1 cellular context compared by ENCODE assay signal in the genomic region with DNA sequence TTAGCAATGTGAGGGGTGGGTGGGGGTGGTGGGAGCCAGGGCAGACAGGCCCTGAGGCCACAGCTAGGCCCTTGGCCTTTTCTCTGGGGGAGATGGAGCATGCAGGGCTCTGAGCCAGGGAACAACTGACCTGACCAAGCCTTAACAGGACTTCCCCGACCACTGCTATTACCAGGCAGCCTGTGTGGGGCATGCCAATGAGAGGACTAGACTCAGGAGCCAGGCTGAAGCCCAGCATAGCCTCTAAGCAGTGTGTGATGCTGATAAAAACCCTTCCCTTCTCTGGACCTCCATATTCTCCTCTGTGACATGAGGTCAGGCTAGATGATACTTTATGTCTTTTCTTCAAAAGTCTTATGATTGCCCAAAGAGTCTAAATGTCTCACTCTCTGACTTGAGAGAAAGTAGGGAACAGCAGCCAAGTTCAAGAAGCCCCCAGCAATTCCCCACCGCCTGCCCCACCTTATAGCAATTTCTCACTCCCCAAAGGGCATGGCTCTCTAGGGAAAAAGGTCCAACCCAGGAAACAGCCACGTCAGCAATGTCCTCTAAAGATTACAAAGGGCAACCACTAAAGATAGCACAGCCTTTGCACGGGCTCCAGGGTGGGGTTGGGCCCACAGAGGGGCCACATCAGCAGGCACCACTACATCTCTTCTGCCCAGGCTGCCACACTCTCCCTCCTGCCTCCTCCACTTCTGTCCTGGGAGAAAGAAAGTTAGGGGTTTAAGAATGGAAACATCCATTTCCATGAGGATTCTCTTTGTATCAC.
TF ChIP-seq lines count a peak whose summit lies in the region.

No MANE protein-coding gene starts in this region.

TF ChIP-seq in K562, 482 proteins besides CTCF, POLR2A, EP300 and RAD21 (continued from another document):
- TF ChIP-seq, protein P1, sequence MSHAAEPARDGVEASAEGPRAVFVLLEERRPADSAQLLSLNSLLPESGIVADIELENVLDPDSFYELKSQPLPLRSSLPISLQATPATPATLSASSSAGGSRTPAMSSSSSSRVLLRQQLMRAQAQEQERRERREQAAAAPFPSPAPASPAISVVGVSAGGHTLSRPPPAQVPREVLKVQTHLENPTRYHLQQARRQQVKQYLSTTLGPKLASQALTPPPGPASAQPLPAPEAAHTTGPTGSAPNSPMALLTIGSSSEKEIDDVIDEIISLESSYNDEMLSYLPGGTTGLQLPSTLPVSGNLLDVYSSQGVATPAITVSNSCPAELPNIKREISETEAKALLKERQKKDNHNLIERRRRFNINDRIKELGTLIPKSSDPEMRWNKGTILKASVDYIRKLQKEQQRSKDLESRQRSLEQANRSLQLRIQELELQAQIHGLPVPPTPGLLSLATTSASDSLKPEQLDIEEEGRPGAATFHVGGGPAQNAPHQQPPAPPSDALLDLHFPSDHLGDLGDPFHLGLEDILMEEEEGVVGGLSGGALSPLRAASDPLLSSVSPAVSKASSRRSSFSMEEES (CRISPR knock-in tag; IDR thresholded peaks at IDR 0.05) = no peak
- TF ChIP-seq EP400 (IDR thresholded peaks at IDR 0.05) = no peak
- TF ChIP-seq POLR2G (IDR thresholded peaks at IDR 0.05; ENCODE audit: low read depth, low read length) = no peak
- no peak for TF ChIP-seq STAT5A (IDR thresholded peaks at IDR 0.05; ENCODE audit: borderline replicate concordance, low read length)
- no peak for TF ChIP-seq PHF8 (IDR thresholded peaks at IDR 0.05; ENCODE audit: borderline replicate concordance, low read length)
- no peak for TF ChIP-seq CBX8 (IDR thresholded peaks at IDR 0.05; ENCODE audit: borderline replicate concordance, extremely low read depth, low read depth, low read length, poor library complexity, severe bottlenecking)
- no peak for TF ChIP-seq HNRNPL (IDR thresholded peaks at IDR 0.05; ENCODE audit: low read depth, low read length)
- TF ChIP-seq, protein P2, sequence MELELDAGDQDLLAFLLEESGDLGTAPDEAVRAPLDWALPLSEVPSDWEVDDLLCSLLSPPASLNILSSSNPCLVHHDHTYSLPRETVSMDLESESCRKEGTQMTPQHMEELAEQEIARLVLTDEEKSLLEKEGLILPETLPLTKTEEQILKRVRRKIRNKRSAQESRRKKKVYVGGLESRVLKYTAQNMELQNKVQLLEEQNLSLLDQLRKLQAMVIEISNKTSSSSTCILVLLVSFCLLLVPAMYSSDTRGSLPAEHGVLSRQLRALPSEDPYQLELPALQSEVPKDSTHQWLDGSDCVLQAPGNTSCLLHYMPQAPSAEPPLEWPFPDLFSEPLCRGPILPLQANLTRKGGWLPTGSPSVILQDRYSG (tag; conservative IDR thresholded peaks at IDR 0.05; ENCODE audit: low read depth) = no peak
- no peak for TF ChIP-seq CSDE1 (IDR thresholded peaks at IDR 0.05)
- TF ChIP-seq SIN3B (IDR thresholded peaks at IDR 0.05; ENCODE audit: low read depth) = no peak
- TF ChIP-seq KDM5B (IDR thresholded peaks at IDR 0.05; ENCODE audit: insufficient replicate concordance, low read depth, low read length) = no peak
- TF ChIP-seq HEY1 (CRISPR knock-in tag; IDR thresholded peaks at IDR 0.05; ENCODE audit: borderline replicate concordance) = no peak
- TF ChIP-seq ZNF316 (IDR thresholded peaks at IDR 0.05) = peak; percentile 84
- no peak for TF ChIP-seq PRMT5 (CRISPR knock-in tag; IDR thresholded peaks at IDR 0.05)
- TF ChIP-seq ZNF217 (CRISPR knock-in tag; IDR thresholded peaks at IDR 0.05) = no peak
- no peak for TF ChIP-seq POLR2B (IDR thresholded peaks at IDR 0.05; ENCODE audit: low read depth, partially characterized antibody)
- no peak for TF ChIP-seq POLR2AphosphoS5 (IDR thresholded peaks at IDR 0.05; ENCODE audit: control insufficient read depth, insufficient read depth, low read depth, low read length)
- peak; percentile 61 for TF ChIP-seq MAFF (IDR thresholded peaks at IDR 0.05; ENCODE audit: low read length)
- TF ChIP-seq DNMT1 (IDR thresholded peaks at IDR 0.05) = no peak
- TF ChIP-seq NCOR1 (IDR thresholded peaks at IDR 0.05) = no peak
- TF ChIP-seq ZBTB1 (CRISPR knock-in tag; IDR thresholded peaks at IDR 0.05; ENCODE audit: borderline replicate concordance, low read depth) = no peak
- no peak for TF ChIP-seq MYBL2 (IDR thresholded peaks at IDR 0.05; ENCODE audit: low read depth)
- TF ChIP-seq MYBL2 (CRISPR knock-in tag; IDR thresholded peaks at IDR 0.05; ENCODE audit: borderline replicate concordance) = no peak
- no peak for TF ChIP-seq E2F8 (IDR thresholded peaks at IDR 0.05; ENCODE audit: low read depth, partially characterized antibody)
- TF ChIP-seq, protein P3, sequence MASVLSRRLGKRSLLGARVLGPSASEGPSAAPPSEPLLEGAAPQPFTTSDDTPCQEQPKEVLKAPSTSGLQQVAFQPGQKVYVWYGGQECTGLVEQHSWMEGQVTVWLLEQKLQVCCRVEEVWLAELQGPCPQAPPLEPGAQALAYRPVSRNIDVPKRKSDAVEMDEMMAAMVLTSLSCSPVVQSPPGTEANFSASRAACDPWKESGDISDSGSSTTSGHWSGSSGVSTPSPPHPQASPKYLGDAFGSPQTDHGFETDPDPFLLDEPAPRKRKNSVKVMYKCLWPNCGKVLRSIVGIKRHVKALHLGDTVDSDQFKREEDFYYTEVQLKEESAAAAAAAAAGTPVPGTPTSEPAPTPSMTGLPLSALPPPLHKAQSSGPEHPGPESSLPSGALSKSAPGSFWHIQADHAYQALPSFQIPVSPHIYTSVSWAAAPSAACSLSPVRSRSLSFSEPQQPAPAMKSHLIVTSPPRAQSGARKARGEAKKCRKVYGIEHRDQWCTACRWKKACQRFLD (CRISPR knock-in tag; IDR thresholded peaks at IDR 0.05) = no peak
- TF ChIP-seq, protein P4, sequence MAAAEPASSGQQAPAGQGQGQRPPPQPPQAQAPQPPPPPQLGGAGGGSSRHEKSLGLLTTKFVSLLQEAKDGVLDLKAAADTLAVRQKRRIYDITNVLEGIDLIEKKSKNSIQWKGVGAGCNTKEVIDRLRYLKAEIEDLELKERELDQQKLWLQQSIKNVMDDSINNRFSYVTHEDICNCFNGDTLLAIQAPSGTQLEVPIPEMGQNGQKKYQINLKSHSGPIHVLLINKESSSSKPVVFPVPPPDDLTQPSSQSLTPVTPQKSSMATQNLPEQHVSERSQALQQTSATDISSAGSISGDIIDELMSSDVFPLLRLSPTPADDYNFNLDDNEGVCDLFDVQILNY (CRISPR knock-in tag; IDR thresholded peaks at IDR 0.05) = no peak
- no peak for TF ChIP-seq TARDBP (IDR thresholded peaks at IDR 0.05)
- no peak for TF ChIP-seq HOXB6 (CRISPR knock-in tag; IDR thresholded peaks at IDR 0.05; ENCODE audit: borderline replicate concordance)
- TF ChIP-seq BDP1 (IDR thresholded peaks at IDR 0.05; ENCODE audit: insufficient read depth, insufficient read length) = no peak
- TF ChIP-seq SUPT5H (IDR thresholded peaks at IDR 0.05) = no peak
- TF ChIP-seq ZNF174 (CRISPR knock-in tag; IDR thresholded peaks at IDR 0.05) = no peak
- TF ChIP-seq SRSF1 (IDR thresholded peaks at IDR 0.05; ENCODE audit: low read depth, low read length) = no peak
- no peak for TF ChIP-seq EZH2 (IDR thresholded peaks at IDR 0.05; ENCODE audit: borderline replicate concordance, low read depth, low read length)
- TF ChIP-seq FOXP4 (CRISPR knock-in tag; IDR thresholded peaks at IDR 0.05; ENCODE audit: borderline replicate concordance) = no peak
- TF ChIP-seq C11orf30 (IDR thresholded peaks at IDR 0.05; ENCODE audit: low read depth) = peak; percentile 81
- no peak for TF ChIP-seq ZSCAN29 (IDR thresholded peaks at IDR 0.05)
- peak; percentile 76 for TF ChIP-seq MAFG (tag; conservative IDR thresholded peaks at IDR 0.05)
- no peak for TF ChIP-seq ZNF695 (CRISPR knock-in tag; IDR thresholded peaks at IDR 0.05)
- TF ChIP-seq CBFA2T3 (IDR thresholded peaks at IDR 0.05) = no peak
- no peak for TF ChIP-seq ZFX (CRISPR knock-in tag; IDR thresholded peaks at IDR 0.05)
- no peak for TF ChIP-seq ZNF184 (CRISPR knock-in tag; IDR thresholded peaks at IDR 0.05)
- TF ChIP-seq MTA1 (IDR thresholded peaks at IDR 0.05; ENCODE audit: borderline replicate concordance) = no peak
